Comparison of ENCODE assay signal across 1 cellular context in genomic region chr2:141508806-141509595, GRCh38.
TF ChIP-seq lines count a peak whose summit lies in the region.

No MANE protein-coding gene starts in this region.

TF ChIP-seq in A549, 52 proteins besides CTCF, POLR2A, EP300 and RAD21 (continued from another document):
- TF ChIP-seq, protein P1, sequence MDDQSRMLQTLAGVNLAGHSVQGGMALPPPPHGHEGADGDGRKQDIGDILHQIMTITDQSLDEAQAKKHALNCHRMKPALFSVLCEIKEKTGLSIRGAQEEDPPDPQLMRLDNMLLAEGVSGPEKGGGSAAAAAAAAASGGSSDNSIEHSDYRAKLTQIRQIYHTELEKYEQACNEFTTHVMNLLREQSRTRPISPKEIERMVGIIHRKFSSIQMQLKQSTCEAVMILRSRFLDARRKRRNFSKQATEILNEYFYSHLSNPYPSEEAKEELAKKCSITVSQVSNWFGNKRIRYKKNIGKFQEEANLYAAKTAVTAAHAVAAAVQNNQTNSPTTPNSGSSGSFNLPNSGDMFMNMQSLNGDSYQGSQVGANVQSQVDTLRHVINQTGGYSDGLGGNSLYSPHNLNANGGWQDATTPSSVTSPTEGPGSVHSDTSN (IDR thresholded peaks at IDR 0.05): no peak
- TF ChIP-seq CHD2 (IDR thresholded peaks at IDR 0.05; ENCODE audit: low read length, partially characterized antibody): no peak
